In the genomic region with DNA sequence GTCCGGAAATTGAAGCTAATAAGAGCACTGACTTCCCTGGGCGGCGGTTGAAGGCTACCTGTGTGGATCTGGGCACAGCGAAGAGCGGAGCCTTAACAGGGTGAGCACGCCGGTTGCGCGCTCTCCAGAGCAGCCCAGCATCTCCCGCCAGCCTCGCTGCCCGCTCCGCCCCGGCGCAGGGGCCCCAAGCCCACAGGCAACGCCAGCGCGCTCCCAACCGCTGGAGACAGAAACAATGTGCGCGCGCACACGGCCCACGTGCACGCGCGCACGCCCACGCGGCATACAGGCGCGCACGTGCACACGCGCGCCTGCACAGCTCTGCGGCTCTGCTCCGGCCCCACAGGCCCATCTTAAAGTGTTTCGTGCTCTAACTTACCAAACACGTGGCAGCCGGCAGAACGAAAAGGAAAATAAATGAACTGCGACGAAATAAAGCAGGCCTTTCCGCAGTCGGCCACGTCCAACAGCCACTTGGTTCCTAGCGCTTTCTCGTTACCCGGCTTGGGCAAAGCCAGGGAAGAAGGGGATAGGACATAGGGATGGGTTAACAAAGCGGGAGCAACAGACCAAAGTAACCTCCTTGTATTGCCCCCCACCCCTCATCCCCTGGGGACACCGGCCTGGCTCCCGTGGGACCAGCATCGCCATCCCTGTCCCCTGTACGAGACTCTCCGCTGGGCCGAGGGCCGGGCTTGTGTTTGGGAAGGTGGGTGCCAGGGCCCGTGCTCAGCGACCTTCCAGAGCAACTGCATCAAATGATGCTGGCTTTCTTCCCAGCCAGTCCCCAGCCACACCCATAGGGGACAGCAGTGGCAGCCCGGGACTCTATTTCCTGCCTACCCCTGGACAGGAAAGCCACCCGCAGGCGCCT, we compare ENCODE assay signal across 8 cellular contexts.
A peak's percentile ranks its signal among the peaks of the same experiment; 100 is the strongest.
DNase-seq lines count a peak whose midpoint lies in the region; ATAC-seq and TF ChIP-seq lines count a peak whose summit lies in the region.

No MANE protein-coding gene starts in this region.

- no peaks in the 10 kb centered on the region for H3K36me3 Mint-ChIP-seq in activated naive CD8-positive, alpha-beta T cell treated with anti-CD3 and anti-CD28 coated beads, Interleukin-2, amount 10 ng/mL, durations not matched to agents 7 days and 5 days

- no peak for TF ChIP-seq CTCF in uterus (IDR thresholded peaks at IDR 0.05)

- POLR2A ChIA-PET in activated naive CD8-positive, alpha-beta T cell treated with anti-CD3 and anti-CD28 coated beads, Interleukin-2, amount 10 ng/mL, durations not matched to agents 7 days and 5 days (lab: Charles Lee), result no interaction called here

- no peak overlapping the region for H3K27ac ChIP-seq in uterus

- ATAC-seq in activated naive CD8-positive, alpha-beta T cell treated with anti-CD3 and anti-CD28 coated beads, Interleukin-2, amount 10 ng/mL, durations not matched to agents 7 days and 5 days (ENCODE audit: low read depth), result peak; percentile 75
- ATAC-seq in Right ventricle myocardium superior (ENCODE audit: poor library complexity), result peak; percentile 93

- H3K4me1 ChIP-seq in uterus, result no peaks in the 10 kb centered on the region

- peaks cover 64% of the 10 kb centered on the region for H3K27me3 Mint-ChIP-seq in activated naive CD8-positive, alpha-beta T cell treated with anti-CD3 and anti-CD28 coated beads, Interleukin-2, amount 10 ng/mL, durations not matched to agents 7 days and 5 days

- peak overlapping the region; percentile 74 for H3K4me3 Mint-ChIP-seq in activated naive CD8-positive, alpha-beta T cell treated with anti-CD3 and anti-CD28 coated beads, Interleukin-2, amount 10 ng/mL, durations not matched to agents 7 days and 5 days

- no peak for TF ChIP-seq POLR2A in uterus (IDR thresholded peaks at IDR 0.05)

- H3K4me1 Mint-ChIP-seq in activated naive CD8-positive, alpha-beta T cell treated with anti-CD3 and anti-CD28 coated beads, Interleukin-2, amount 10 ng/mL, durations not matched to agents 7 days and 5 days, result peaks cover 4% of the 10 kb centered on the region

- H3K27ac Mint-ChIP-seq in activated naive CD8-positive, alpha-beta T cell treated with anti-CD3 and anti-CD28 coated beads, Interleukin-2, amount 10 ng/mL, durations not matched to agents 7 days and 5 days, result no peak overlapping the region

- intact Hi-C loops in Right ventricle myocardium superior (cut with DNase I) (no loop called here), uterus (cut with DNase I; ENCODE audit: low total_unique reads) (no loop called here)

- H3K27me3 ChIP-seq in uterus, result no peaks in the 10 kb centered on the region

- H3K9me3 ChIP-seq in uterus, result no peaks in the 10 kb centered on the region

- H3K9me3 Mint-ChIP-seq in activated naive CD8-positive, alpha-beta T cell treated with anti-CD3 and anti-CD28 coated beads, Interleukin-2, amount 10 ng/mL, durations not matched to agents 7 days and 5 days, result peaks cover 2% of the 10 kb centered on the region

- DNase-seq in NCI-H2081 (lab: John Stamatoyannopoulos, UW), result peak; percentile 60 to 88
- DNase-seq in NCI-H2081 treated with DMSO at 0.1 percent for 48 hours (lab: John Stamatoyannopoulos, UW), result no peak
- DNase-seq in NCI-H1930 (lab: John Stamatoyannopoulos, UW), result peak; percentile 62 to 85
- DNase-seq in activated naive CD8-positive, alpha-beta T cell treated with anti-CD3 and anti-CD28 coated beads, Interleukin-2, amount 10 ng/mL, durations not matched to agents 7 days and 5 days, result peak; percentile 46
- DNase-seq in Right ventricle myocardium superior, result peak; percentile 73
- DNase-seq in nucleus accumbens (lab: John Stamatoyannopoulos, UW), result peak in 36 of 56 donors; percentile 6 to 69 (median 34)
- DNase-seq in uterus, result peak; percentile 15 to 34
- no peak for DNase-seq in NCI-H2171 treated with DMSO at 0.1 percent for 48 hours (lab: John Stamatoyannopoulos, UW)

- peak overlapping the region in 1 of 2 donors; percentile 35 for H3K4me3 ChIP-seq in uterus

- H3K36me3 ChIP-seq in uterus, result no peaks in the 10 kb centered on the region

Comparison
In these comparisons a context has a peak if more than half of its experiments do, and no peak if none do; other contexts are left out.
1. DNase-seq: peak in NCI-H2081 (2 of 2), NCI-H1930 (2 of 2), activated naive CD8-positive, alpha-beta T cell treated with anti-CD3 and anti-CD28 coated beads, Interleukin-2, amount 10 ng/mL, durations not matched to agents 7 days and 5 days (single experiment), Right ventricle myocardium superior (single experiment), nucleus accumbens (36 of 56) and uterus (2 of 2); none in NCI-H2081 treated with DMSO at 0.1 percent for 48 hours (single experiment) and NCI-H2171 treated with DMSO at 0.1 percent for 48 hours (single experiment).